In the genomic region with DNA sequence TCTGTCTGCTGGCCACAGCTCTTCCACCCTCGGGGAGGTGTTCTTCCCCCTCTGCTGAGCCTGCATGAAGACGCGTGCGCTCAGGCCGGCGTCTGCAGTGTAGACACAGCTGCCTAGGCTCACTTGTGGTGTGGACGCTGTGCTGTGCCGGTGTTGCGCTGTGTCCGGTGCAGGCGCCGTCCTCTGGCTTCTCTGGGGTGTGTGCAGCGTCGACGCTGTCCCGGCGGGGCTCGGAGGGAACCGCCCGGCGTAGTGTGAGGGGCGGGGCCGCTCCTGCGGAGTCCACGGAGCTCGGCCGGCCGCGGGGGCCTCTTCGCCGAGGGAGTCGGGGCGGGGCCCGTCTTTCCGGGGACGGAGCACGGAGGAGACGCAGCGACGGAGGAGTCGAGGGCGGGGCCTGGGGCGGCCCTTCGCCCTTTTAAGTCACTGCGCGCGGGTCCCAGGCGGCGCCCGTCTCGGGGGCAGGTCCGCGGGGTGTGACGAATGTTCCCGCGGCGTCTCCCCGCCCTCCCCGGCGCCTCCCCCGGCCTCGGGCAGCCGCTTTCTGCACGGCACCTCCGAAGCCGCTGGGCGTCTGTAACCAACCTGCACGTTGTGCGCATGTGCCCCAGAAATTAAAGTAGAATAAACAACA, we compare ENCODE assay signal across 8 cellular contexts. TPM values are rescaled to one million over a fixed set of nuclear protein-coding genes. Genes with fewer than 3 reads are reported as not detected.
A peak's percentile ranks its signal among the peaks of the same experiment; 100 is the strongest.
DNase-seq lines count a peak whose midpoint lies in the region; ATAC-seq and TF ChIP-seq lines count a peak whose summit lies in the region.

No MANE protein-coding gene starts in this region.

- 20 to 40% methylated on average over 30 to 69 of the region's 69 CpGs for WGBS in endodermal cell (ENCODE audit: insufficient coverage in 1 of 2, insufficient read length in 1 of 2), 2 experiments

- no peaks in the 10 kb centered on the region for H3K4me1 ChIP-seq in endodermal cell (ENCODE audit: control insufficient read depth, insufficient read depth, low read length)

- peak overlapping the region; percentile 65 for H3K4me3 ChIP-seq in AG10803 (ENCODE audit: low read length)
- H3K4me3 ChIP-seq in endodermal cell (ENCODE audit: low read length) = peak overlapping the region; percentile 66

- H3K27me3 ChIP-seq in endodermal cell (ENCODE audit: control insufficient read depth, insufficient read depth, low read length, poor library complexity, severe bottlenecking) = peaks cover 32% of the 10 kb centered on the region

- H3K9ac ChIP-seq in endodermal cell (ENCODE audit: extremely low read depth, low read length, poor library complexity, severe bottlenecking) = no peak overlapping the region

- H3K9me3 ChIP-seq in endodermal cell (ENCODE audit: control insufficient read depth, low read length) = peaks cover 13% of the 10 kb centered on the region

- DNase-seq in AG10803 (ENCODE audit: low read depth) (peak; percentile 85), NCI-H82 treated with DMSO at 0.1 percent for 48 hours (lab: John Stamatoyannopoulos, UW; ENCODE audit: unreplicated experiment) (peak; percentile 21), endodermal cell (peak; percentile 95), midbrain (lab: John Stamatoyannopoulos, UW) (peak; percentile 33)
- DNase-seq in activated CD8-positive, alpha-beta memory T cell treated with anti-CD3 and anti-CD28 coated beads for 48 hours (ENCODE audit: low read depth in 2 of 3, low spot score in 2 of 3) = peak; percentile 82 to 92 (median 84)
- DNase-seq in stimulated activated CD8-positive, alpha-beta memory T cell treated with anti-CD3 and anti-CD28 coated beads, Interleukin-15, amount 100 ng/mL, for 24 hours (ENCODE audit: low read depth) = peak; percentile 81

- peaks cover 3% of the 10 kb centered on the region for H3K36me3 Mint-ChIP-seq in endodermal cell (ENCODE audit: low read depth)

- H3K9me3 Mint-ChIP-seq in endodermal cell = peaks cover 11% of the 10 kb centered on the region

- H3K4me1 Mint-ChIP-seq in endodermal cell = peaks cover 3% of the 10 kb centered on the region

- TF ChIP-seq CTCF in AG10803 (conservative IDR thresholded peaks at IDR 0.05; ENCODE audit: low read length) = no peak
- TF ChIP-seq CTCF in endodermal cell (conservative IDR thresholded peaks at IDR 0.05) = no peak

- peaks cover 79% of the 10 kb centered on the region for H3K27me3 Mint-ChIP-seq in endodermal cell (ENCODE audit: insufficient read depth)

- H3K36me3 ChIP-seq in endodermal cell (ENCODE audit: control insufficient read depth, insufficient read depth, low read length) = no peaks in the 10 kb centered on the region

- H3K27ac Mint-ChIP-seq in endodermal cell = no peak overlapping the region

- ATAC-seq in GM18873 (IDR thresholded peaks at IDR 0.05; ENCODE audit: low FRiP score, unreplicated experiment) (peak; percentile 62), HG03159 (IDR thresholded peaks at IDR 0.05; ENCODE audit: unreplicated experiment) (peak; percentile 79)

- peak overlapping the region; percentile 61 for H3K4me3 Mint-ChIP-seq in endodermal cell

- H3K27ac ChIP-seq in endodermal cell (ENCODE audit: low read depth, low read length) = no peak overlapping the region

RNA-seq across cellular contexts. Expression of gene NOC4L, which starts 45.2 kb away (rescaled TPM):
- 10 to 100 TPM; 22.7 to 32.7 TPM for total RNA-seq in endodermal cell
- polyA plus RNA-seq in endodermal cell (2013, experiment 1 of 2) = 25.4 TPM
- 23.8 TPM for polyA plus RNA-seq in endodermal cell (2013, experiment 2 of 2)

RNA-seq across cellular contexts. Expression of gene DDX51, which starts 45.4 kb away (rescaled TPM):
- total RNA-seq in endodermal cell = 10 to 100 TPM; 31.5 to 33.8 TPM
- 16.9 TPM for polyA plus RNA-seq in endodermal cell (2013, experiment 1 of 2)
- 13.9 TPM for polyA plus RNA-seq in endodermal cell (2013, experiment 2 of 2)

Comparison
In these comparisons a context has a peak if more than half of its experiments do, and no peak if none do; other contexts are left out.
1. DNase-seq: peak in every context shown above with its lines; median percentile 95 in endodermal cell; 85 in AG10803; 84 in activated CD8-positive, alpha-beta memory T cell treated with anti-CD3 and anti-CD28 coated beads for 48 hours; 81 in stimulated activated CD8-positive, alpha-beta memory T cell treated with anti-CD3 and anti-CD28 coated beads, Interleukin-15, amount 100 ng/mL, for 24 hours; 33 in midbrain; 21 in NCI-H82 treated with DMSO at 0.1 percent for 48 hours.